ENCODE assay signal across 11 cellular contexts in genomic region chr11:65438257-65439151, GRCh38. TPM values are rescaled to one million over a fixed set of nuclear protein-coding genes. Genes with fewer than 3 reads are reported as not detected.
DNase-seq lines count a peak whose midpoint lies in the region; ATAC-seq and TF ChIP-seq lines count a peak whose summit lies in the region.
"Had no signal": no experiment of that assay in that cellular context is flagged by ENCODE, and none has a peak within 500 bp of the region (broad histone marks: within the 10 kb centered on the region; RNA-seq: fewer than 3 reads in every experiment).

No MANE protein-coding gene starts in this region.

- no peak overlapping the region for H3K4me3 Mint-ChIP-seq in activated naive CD4-positive, alpha-beta T cell treated with anti-CD3 and anti-CD28 coated beads, Interleukin-2, amount 10 ng/mL, durations not matched to agents 7 days and 5 days
- H3K4me3 Mint-ChIP-seq in activated CD4-positive, alpha-beta memory T cell treated with anti-CD3 and anti-CD28 coated beads for 36 hours = no peak overlapping the region

- no peak for ATAC-seq in GM21825 (IDR thresholded peaks at IDR 0.05; ENCODE audit: unreplicated experiment)
- ATAC-seq: esophagus mucosa had no signal

- no peaks in the 10 kb centered on the region for H3K9me3 Mint-ChIP-seq in activated naive CD4-positive, alpha-beta T cell treated with anti-CD3 and anti-CD28 coated beads, Interleukin-2, amount 10 ng/mL, durations not matched to agents 7 days and 5 days
- H3K9me3 Mint-ChIP-seq in activated CD4-positive, alpha-beta memory T cell treated with anti-CD3 and anti-CD28 coated beads for 36 hours = no peaks in the 10 kb centered on the region

- H3K36me3 Mint-ChIP-seq in activated naive CD4-positive, alpha-beta T cell treated with anti-CD3 and anti-CD28 coated beads, Interleukin-2, amount 10 ng/mL, durations not matched to agents 7 days and 5 days = peaks cover 66% of the 10 kb centered on the region
- H3K36me3 Mint-ChIP-seq in activated CD4-positive, alpha-beta memory T cell treated with anti-CD3 and anti-CD28 coated beads for 36 hours = peaks cover 70% of the 10 kb centered on the region

- peaks cover 55 to 95% (median 70%) of the 10 kb centered on the region in 4 donors for H3K4me1 ChIP-seq in stomach

- H3K27ac Mint-ChIP-seq in activated naive CD4-positive, alpha-beta T cell treated with anti-CD3 and anti-CD28 coated beads, Interleukin-2, amount 10 ng/mL, durations not matched to agents 7 days and 5 days = peak overlapping the region; percentile 51
- H3K27ac Mint-ChIP-seq in activated CD4-positive, alpha-beta memory T cell treated with anti-CD3 and anti-CD28 coated beads for 36 hours = peak overlapping the region; percentile 90

- peak overlapping the region in 4 of 5 donors; percentile 36 to 72 (median 59) for H3K27ac ChIP-seq in stomach

- no peak overlapping the region for H3K4me3 ChIP-seq in fibroblast of mammary gland (ENCODE audit: control insufficient read depth, low read depth, low read length)
- peak overlapping the region in 1 of 4 donors; percentile 3 for H3K4me3 ChIP-seq in stomach

- WGBS in stomach, 5 donors = 82 to 93% (median 90%) methylated on average over 9 of the region's 9 CpGs

- TF ChIP-seq CTCF in fibroblast of mammary gland (conservative IDR thresholded peaks at IDR 0.05; ENCODE audit: control insufficient read depth, insufficient read depth, low read depth, low read length) (no peak), stomach (IDR thresholded peaks at IDR 0.05) (no peak)

- peaks cover 65 to 93% (median 84%) of the 10 kb centered on the region in 4 donors for H3K36me3 ChIP-seq in stomach

- no peaks in the 10 kb centered on the region for H3K27me3 ChIP-seq in stomach

- CTCF ChIA-PET in activated naive CD4-positive, alpha-beta T cell treated with anti-CD3 and anti-CD28 coated beads, Interleukin-2, amount 10 ng/mL, durations not matched to agents 7 days and 5 days (lab: Charles Lee) = no interaction called here
- CTCF ChIA-PET in activated CD4-positive, alpha-beta memory T cell treated with anti-CD3 and anti-CD28 coated beads for 36 hours (lab: Charles Lee) = interaction anchor here (1.8 to 2.0 kb wide), 2 partner anchors 22 to 30 kb away, joined by 4 to 7 read pairs; no protein-coding TSS in a partner anchor

- no peak for TF ChIP-seq POLR2A in stomach (IDR thresholded peaks at IDR 0.05)

- intact Hi-C loops in activated CD4-positive, alpha-beta memory T cell treated with anti-CD3 and anti-CD28 coated beads for 36 hours (cut with micrococcal nuclease) = loop anchor here (1.0 kb wide), 1 partner anchor 7 kb away; no protein-coding TSS in a partner anchor
- intact Hi-C loops in stomach (cut with DNase I; ENCODE audit: low total_unique reads) = no loop called here

- peaks cover 85% of the 10 kb centered on the region for H3K4me1 Mint-ChIP-seq in activated naive CD4-positive, alpha-beta T cell treated with anti-CD3 and anti-CD28 coated beads, Interleukin-2, amount 10 ng/mL, durations not matched to agents 7 days and 5 days
- peaks cover 81% of the 10 kb centered on the region for H3K4me1 Mint-ChIP-seq in activated CD4-positive, alpha-beta memory T cell treated with anti-CD3 and anti-CD28 coated beads for 36 hours (ENCODE audit: low read depth)

- POLR2A ChIA-PET in activated CD4-positive, alpha-beta memory T cell treated with anti-CD3 and anti-CD28 coated beads for 36 hours (lab: Charles Lee) = interaction anchor here (1.5 to 4.1 kb wide), 2 partner anchors 33 to 61 kb away, joined by 7 to 24 read pairs; partner anchors contain the start of gene MALAT1

- no peaks in the 10 kb centered on the region for H3K9me3 ChIP-seq in stomach

- no peak for DNase-seq in activated naive CD4-positive, alpha-beta T cell treated with anti-CD3 and anti-CD28 coated beads, Interleukin-2, amount 10 ng/mL, durations not matched to agents 7 days and 5 days
- no peak for DNase-seq in activated naive CD4-positive, alpha-beta T cell treated with Interleukin-2 at 50 U/mL for 16 hours
- DNase-seq in activated CD4-positive, alpha-beta memory T cell treated with anti-CD3 and anti-CD28 coated beads for 36 hours = no peak
- DNase-seq in fibroblast of mammary gland (ENCODE audit: low read depth) (peak; percentile 51), stomach (no peak), hepatic stellate cell (ENCODE audit: low spot score) (no peak), SIG-M5 treated with dmso at 0.1 percent for 504 hours (lab: John Stamatoyannopoulos, UW; ENCODE audit: unreplicated experiment) (no peak)
- DNase-seq: NCI-H1417 treated with DMSO at 0.1 percent for 48 hours; stimulated activated CD4-positive, alpha-beta T cell treated with anti-CD3 and anti-CD28 coated beads, Interleukin-4, amount 100 ng/mL, for 4 hours had no signal

- TF ChIP-seq EP300 in stomach (IDR thresholded peaks at IDR 0.05) = no peak

- H3K27me3 Mint-ChIP-seq in activated naive CD4-positive, alpha-beta T cell treated with anti-CD3 and anti-CD28 coated beads, Interleukin-2, amount 10 ng/mL, durations not matched to agents 7 days and 5 days = no peaks in the 10 kb centered on the region
- no peaks in the 10 kb centered on the region for H3K27me3 Mint-ChIP-seq in activated CD4-positive, alpha-beta memory T cell treated with anti-CD3 and anti-CD28 coated beads for 36 hours

RNA-seq across cellular contexts. Expression of gene NEAT1, which starts 15.9 kb away (rescaled TPM):
- total RNA-seq in activated CD4-positive, alpha-beta memory T cell treated with anti-CD3 and anti-CD28 coated beads for 36 hours = 100 to 1,000 TPM; 593 to 683 TPM
- total RNA-seq in stomach = 1,000 to 10,000 TPM in 2 of 5 donors, 100 to 1,000 TPM in 3; 253 to 2,124 (median 789) TPM
- polyA plus RNA-seq in stomach = 1,000 to 10,000 TPM in 1 of 3 donors, 100 to 1,000 TPM in 2; 131 to 1,368 (median 157) TPM

RNA-seq across cellular contexts. Expression of gene FRMD8, which starts 52.1 kb away (rescaled TPM):
- 10 to 100 TPM; 34.7 to 37.9 TPM for total RNA-seq in activated CD4-positive, alpha-beta memory T cell treated with anti-CD3 and anti-CD28 coated beads for 36 hours
- total RNA-seq in stomach = 100 to 1,000 TPM in 3 of 5 donors, 10 to 100 TPM in 1, 1 to 10 TPM in 1; 9.3 to 340 (median 114) TPM
- 10 to 100 TPM; 11.8 to 16.3 (median 13.6) TPM for polyA plus RNA-seq in stomach

RNA-seq across cellular contexts. Expression of gene SLC25A45, which starts 56.1 kb away (rescaled TPM):
- 10 to 100 TPM; 14.4 to 16.1 TPM for total RNA-seq in activated CD4-positive, alpha-beta memory T cell treated with anti-CD3 and anti-CD28 coated beads for 36 hours
- total RNA-seq in stomach = 100 to 1,000 TPM in 1 of 5 donors, 1 to 10 TPM in 4; 1.2 to 101 (median 2.4) TPM
- 1 to 10 TPM; 1.9 to 3.8 (median 3.1) TPM for polyA plus RNA-seq in stomach
